Comparison of ENCODE assay signal across 1 cellular context in genomic region chr9:129732946-129733631, GRCh38.
TF ChIP-seq lines count a peak whose summit lies in the region.

No MANE protein-coding gene starts in this region.

TF ChIP-seq in IMR-90, 13 proteins besides CTCF, POLR2A, EP300 and RAD21:
- TF ChIP-seq MXI1 (IDR thresholded peaks at IDR 0.05; ENCODE audit: borderline replicate concordance, low read depth, low read length), result no peak
- TF ChIP-seq SMC3 (IDR thresholded peaks at IDR 0.05; ENCODE audit: low read depth, low read length), result no peak
- no peak for TF ChIP-seq CHD1 (IDR thresholded peaks at IDR 0.05; ENCODE audit: low read depth, low read length)
- TF ChIP-seq CEBPB (IDR thresholded peaks at IDR 0.05; ENCODE audit: low read depth, low read length), result no peak
- TF ChIP-seq MAFK (IDR thresholded peaks at IDR 0.05; ENCODE audit: low read depth, low read length), result no peak
- TF ChIP-seq USF2 (IDR thresholded peaks at IDR 0.05; ENCODE audit: low read depth, low read length), result no peak
- TF ChIP-seq NFE2L2 (IDR thresholded peaks at IDR 0.05; ENCODE audit: low read depth, low read length), result no peak
- no peak for TF ChIP-seq RFX5 (IDR thresholded peaks at IDR 0.05; ENCODE audit: low read depth, low read length)
- TF ChIP-seq MAZ (IDR thresholded peaks at IDR 0.05; ENCODE audit: borderline replicate concordance, low read depth, low read length), result no peak
- TF ChIP-seq ELK1 (IDR thresholded peaks at IDR 0.05; ENCODE audit: borderline replicate concordance, low read depth, low read length), result no peak
- no peak for TF ChIP-seq BHLHE40 (IDR thresholded peaks at IDR 0.05; ENCODE audit: low read depth, low read length)
- no peak for TF ChIP-seq FOS (IDR thresholded peaks at IDR 0.05; ENCODE audit: low read depth, low read length)
- TF ChIP-seq RCOR1 (IDR thresholded peaks at IDR 0.05; ENCODE audit: insufficient replicate concordance, low read length), result no peak
TF ChIP-seq in IMR-90: peak in this region for 0.
